Comparison of ENCODE assay signal across 20 cellular contexts in the genomic region with DNA sequence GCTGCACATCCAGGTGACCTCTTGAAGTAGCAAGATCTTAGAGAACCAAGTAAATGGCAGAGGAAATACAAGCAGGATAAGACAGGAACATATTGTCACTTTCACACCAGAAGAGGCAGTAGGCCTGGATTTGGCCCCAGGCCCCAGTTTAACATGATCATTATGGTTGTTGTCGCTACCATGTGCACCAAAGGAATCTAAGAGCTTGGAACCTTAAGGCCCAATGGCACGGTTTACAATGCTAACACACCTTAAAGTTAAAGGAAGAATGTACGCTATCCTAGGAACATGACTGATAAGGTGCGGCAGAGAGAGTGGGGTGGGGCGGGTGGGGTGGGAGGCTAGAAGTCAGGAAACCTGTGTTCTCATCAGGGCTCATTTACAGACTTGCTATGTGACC.
A peak's percentile ranks its signal among the peaks of the same experiment; 100 is the strongest.
DNase-seq lines count a peak whose midpoint lies in the region; ATAC-seq, FAIRE-seq and TF ChIP-seq lines count a peak whose summit lies in the region.
"Had no signal": no experiment of that assay in that cellular context is flagged by ENCODE, and none has a peak within 500 bp of the region (broad histone marks: within the 10 kb centered on the region; RNA-seq: fewer than 3 reads in every experiment).

No MANE protein-coding gene starts in this region.

- FAIRE-seq in small intestine (lab: Jason Lieb, UNC), result no peak
- FAIRE-seq: G401.6, GM19239 had no signal

- CTCF ChIA-PET in Calu3 (lab: Charles Lee) (interaction anchor here (0.9 to 2.1 kb wide), 8 partner anchors 15 to 247 kb away, joined by 3 to 12 read pairs (median 8); partner anchors contain the start of gene ROR1), Panc1 (lab: Charles Lee) (interaction anchor here (0.5 to 0.6 kb wide), 2 partner anchors 215 to 1260 kb away, joined by 3 read pairs; no protein-coding TSS in a partner anchor)

- peak overlapping the region; percentile 3 for H3K4me3 Mint-ChIP-seq in Calu3 (ENCODE audit: low read depth, unreplicated experiment)
- H3K4me3 Mint-ChIP-seq: neural crest cell had no signal

- H3K27me3 Mint-ChIP-seq in Calu3 (ENCODE audit: unreplicated experiment), result no peaks in the 10 kb centered on the region

- ATAC-seq in Panc1, result no peak
- ATAC-seq in left colon, result peak; percentile 94
- no peak for ATAC-seq in GM21360 (IDR thresholded peaks at IDR 0.05; ENCODE audit: unreplicated experiment)

- POLR2A ChIA-PET in Panc1 (lab: Charles Lee), result no interaction called here

- WGBS in small intestine, 3 donors, result 27 to 58% (median 40%) methylated on average over 5 of the region's 5 CpGs

- H3K36me3 ChIP-seq in Panc1 (ENCODE audit: control insufficient read depth, insufficient read depth, low read length) (no peaks in the 10 kb centered on the region), small intestine (ENCODE audit: control insufficient read depth in 2 of 2, insufficient read depth in 2 of 2, low read length in 2 of 2) (no peaks in the 10 kb centered on the region)
- H3K36me3 ChIP-seq: HAP-1 had no signal

- no peaks in the 10 kb centered on the region for H3K9me3 ChIP-seq in Panc1 (ENCODE audit: control insufficient read depth, insufficient read depth, low read depth, low read length)
- H3K9me3 ChIP-seq in small intestine (ENCODE audit: control insufficient read depth, low read depth), result no peaks in the 10 kb centered on the region
- H3K9me3 ChIP-seq: HAP-1 had no signal

- intact Hi-C loops in Calu3 (cut with micrococcal nuclease; ENCODE audit: unreplicated experiment), result loop anchor here (2.0 to 5.0 kb wide), 4 partner anchors 147 to 321 kb away; partner anchors contain the start of gene ROR1
- intact Hi-C loops in Panc1 (cut with micrococcal nuclease; ENCODE audit: unreplicated experiment), result loop anchor here (5.0 kb wide), 1 partner anchor 216 kb away; no protein-coding TSS in a partner anchor
- intact Hi-C loops in left colon (cut with DNase I, micrococcal nuclease), result no loop called here

- TF ChIP-seq CTCF in Calu3 (IDR thresholded peaks at IDR 0.05; ENCODE audit: unreplicated experiment) (no peak), Panc1 (IDR thresholded peaks at IDR 0.05) (no peak)

- H3K27ac Mint-ChIP-seq in Calu3 (ENCODE audit: unreplicated experiment), result peak overlapping the region; percentile 56

- no peaks in the 10 kb centered on the region for H3K9me3 Mint-ChIP-seq in Calu3 (ENCODE audit: low read depth, unreplicated experiment)
- H3K9me3 Mint-ChIP-seq: neural crest cell had no signal

- peak overlapping the region; percentile 2 for H3K27ac ChIP-seq in Panc1 (ENCODE audit: low read length)
- H3K27ac ChIP-seq in small intestine (ENCODE audit: low read depth in 1 of 2, low read length in 1 of 2), result peak overlapping the region in 1 of 2 donors; percentile 71
- H3K27ac ChIP-seq: VCaP had no signal

- H3K4me1 Mint-ChIP-seq in Calu3 (ENCODE audit: low read depth, unreplicated experiment), result peaks cover 76% of the 10 kb centered on the region

- peaks cover 44% of the 10 kb centered on the region for H3K4me1 ChIP-seq in Panc1 (ENCODE audit: control insufficient read depth, insufficient read depth, low read length)
- H3K4me1 ChIP-seq in small intestine (ENCODE audit: control insufficient read depth in 2 of 2, insufficient read depth in 1 of 2, low read depth in 1 of 2, low read length in 1 of 2), result peaks cover 9 to 14% of the 10 kb centered on the region in 2 donors
- H3K4me1 ChIP-seq: HAP-1 had no signal

- no peak overlapping the region for H3K4me3 ChIP-seq in Panc1 (ENCODE audit: low read depth in 2 of 2, low read length in 2 of 2)
- no peak overlapping the region for H3K4me3 ChIP-seq in small intestine (ENCODE audit: low read depth in 1 of 2, low read length in 2 of 2)
- H3K4me3 ChIP-seq: HAP-1 had no signal

- in situ Hi-C loops in Panc1 (cut with HindIII; ENCODE audit: low pct_unique_long_range_greater_than_20kb, low sequenced_read_pairs), result no loop called here

- BruUV-seq in Calu3 (replicated peaks; lab: Mats Ljungman, UMichigan), result no TSS peak
- BruUV-seq in Panc1 (replicated peaks; lab: Mats Ljungman, UMichigan), result no TSS peak

- DNase-seq in Calu3 (no peak), Panc1 (ENCODE audit: low read depth, low spot score) (no peak), left colon (peak; percentile 24 to 39), small intestine (peak; percentile 88), SW480 (ENCODE audit: low spot score) (no peak), NCI-H1436 (lab: John Stamatoyannopoulos, UW) (no peak)
- DNase-seq: activated CD4-positive, alpha-beta T cell treated with anti-CD3 and anti-CD28 coated beads, Interleukin-2, amount 50 U/mL, for 4 hours; activated naive CD4-positive, alpha-beta T cell treated with Interleukin-2 at 50 U/mL for 16 hours; amygdala; midbrain; NCI-H1105; NCI-H2081 treated with DMSO at 0.1 percent for 48 hours; Right ventricle myocardium superior; stimulated activated CD4-positive, alpha-beta T cell treated with anti-CD3 and anti-CD28 coated beads, Interleukin-15, amount 100 ng/mL, for 24 hours had no signal

- no peaks in the 10 kb centered on the region for H3K27me3 ChIP-seq in Panc1 (ENCODE audit: control insufficient read depth, insufficient read depth, low read length)
- no peaks in the 10 kb centered on the region for H3K27me3 ChIP-seq in small intestine (ENCODE audit: control insufficient read depth in 2 of 2, insufficient read depth in 2 of 2, low read length in 2 of 2)

- peaks cover 20% of the 10 kb centered on the region for H3K36me3 Mint-ChIP-seq in Calu3 (ENCODE audit: insufficient read depth, unreplicated experiment)

Comparison
In these comparisons a context has a peak if more than half of its experiments do, and no peak if none do; other contexts are left out.
1. DNase-seq: peak in left colon (2 of 2) and small intestine (single experiment); none in Calu3 (single experiment), Panc1 (single experiment), SW480 (single experiment) and NCI-H1436 (single experiment).
2. intact Hi-C loops: an anchor here in Calu3 (2.0 to 5.0 kb wide) and Panc1 (5.0 kb wide); none called in left colon.